9 cellular contexts compared by ENCODE assay signal in genomic region chr22:30635273-30636225, GRCh38. TPM values are rescaled to one million over a fixed set of nuclear protein-coding genes. Genes with fewer than 3 reads are reported as not detected.
A peak's percentile ranks its signal among the peaks of the same experiment; 100 is the strongest.
DNase-seq lines count a peak whose midpoint lies in the region; ATAC-seq, FAIRE-seq and TF ChIP-seq lines count a peak whose summit lies in the region.
"Had no signal": no experiment of that assay in that cellular context is flagged by ENCODE, and none has a peak within 500 bp of the region (broad histone marks: within the 10 kb centered on the region; RNA-seq: fewer than 3 reads in every experiment).

SLC35E4 (plus strand) TSS chr22:30635781; CDS start chr22:30636451, 670 bp downstream.

- peaks cover 10% of the 10 kb centered on the region for H3K4me1 ChIP-seq in HepG2 (ENCODE audit: insufficient read depth, low read length)

- no CpG with 5 or more reads among the region's 75 CpGs for WGBS in HepG2 (ENCODE audit: low lambda C conversion rate)

- no peak within 1 kb of the TSS for H2AFZ ChIP-seq in HepG2 (ENCODE audit: low read length)

- H3K27ac ChIP-seq in HepG2 (ENCODE audit: extremely low read length, insufficient read depth, low read length): no peak within 1 kb of the TSS

- H3K27me3 ChIP-seq in HepG2 (ENCODE audit: control insufficient read depth in 1 of 2, insufficient read depth in 2 of 2, low read length in 2 of 2): peaks cover 0 to 4% of the 10 kb centered on the region in 2 experiments; a peak in 3 of 5 replicates

- TF ChIP-seq EP300 in HepG2 (IDR thresholded peaks at IDR 0.05; ENCODE audit: low read depth in 2 of 2, low read length in 2 of 2) (no peak), HepG2 (CRISPR knock-in tag; IDR thresholded peaks at IDR 0.05; ENCODE audit: borderline replicate concordance) (no peak)

- in situ Hi-C loops in HepG2 (cut with HindIII; ENCODE audit: extremely low pct_ligation_motif_present, low pct_unique_long_range_greater_than_20kb): no loop called here

- H3K4me1 Mint-ChIP-seq in activated CD4-positive, alpha-beta T cell treated with anti-CD3 and anti-CD28 coated beads, Interleukin-2, amount 10 ng/mL, durations not matched to agents 7 days and 5 days: peaks cover 27% of the 10 kb centered on the region

- BruUV-seq in HepG2 (replicated peaks; lab: Mats Ljungman, UMichigan): no TSS peak

- peak within 1 kb of the TSS; percentile 82 for H3K4me2 ChIP-seq in HepG2 (ENCODE audit: low read depth, low read length)

- CTCF ChIA-PET in activated CD4-positive, alpha-beta T cell treated with anti-CD3 and anti-CD28 coated beads, Interleukin-2, amount 10 ng/mL, durations not matched to agents 7 days and 5 days (lab: Charles Lee): interaction anchor here (0.6 to 5.4 kb wide), 17 partner anchors 10 to 547 kb away, joined by 3 to 61 read pairs (median 4); partner anchors contain the start of gene DUSP18
- CTCF ChIA-PET in HepG2 (lab: Yijun Ruan, JAX; ENCODE audit: low intra/inter-chr PET ratio, low total read pairs): interaction anchor here (3.4 kb wide), 1 partner anchor 120 kb away, joined by 61 read pairs; no protein-coding TSS in a partner anchor

- ATAC-seq in GM19043 (IDR thresholded peaks at IDR 0.05; ENCODE audit: low read depth, unreplicated experiment) (peak; percentile 52), HG03354 (IDR thresholded peaks at IDR 0.05; ENCODE audit: poor library complexity, severe bottlenecking, unreplicated experiment) (peak; percentile 66), HepG2 (peak; percentile 79)

- TF ChIP-seq RAD21 in HepG2 (CRISPR knock-in tag; IDR thresholded peaks at IDR 0.05): no peak

- H3K4me3 ChIP-seq in HepG2 (replicated peaks in 1 of 3; ENCODE audit: insufficient read depth in 1 of 3, low read depth in 2 of 3, low read length in 3 of 3): peak within 1 kb of the TSS; percentile 46 to 75 (median 57); a peak in 5 of 6 replicates

- FAIRE-seq in HepG2 (lab: Jason Lieb, UNC): no peak
- FAIRE-seq: colon had no signal

- DNase-seq in AML-193 (lab: John Stamatoyannopoulos, UW) (peak; percentile 52 to 55), NCI-H524 (lab: John Stamatoyannopoulos, UW) (peak; percentile 92 to 95), dedifferentiated amniotic fluid mesenchymal stem cell (ENCODE audit: extremely low spot score) (peak; percentile 75), HepG2 (ENCODE audit: low spot score) (peak; percentile 13)
- peak; percentile 94 for DNase-seq in activated CD4-positive, alpha-beta T cell treated with anti-CD3 and anti-CD28 coated beads, Interleukin-2, amount 10 ng/mL, durations not matched to agents 7 days and 5 days
- DNase-seq in stimulated activated CD4-positive, alpha-beta T cell treated with anti-CD3 and anti-CD28 coated beads, Interleukin-2, amount 100 ng/mL, for 48 hours: peak; percentile 96 to 99

- H3K9me3 Mint-ChIP-seq in activated CD4-positive, alpha-beta T cell treated with anti-CD3 and anti-CD28 coated beads, Interleukin-2, amount 10 ng/mL, durations not matched to agents 7 days and 5 days: peaks cover 3% of the 10 kb centered on the region

- POLR2A ChIA-PET in activated CD4-positive, alpha-beta T cell treated with anti-CD3 and anti-CD28 coated beads, Interleukin-2, amount 10 ng/mL, durations not matched to agents 7 days and 5 days (lab: Charles Lee): no interaction called here
- POLR2A ChIA-PET in HepG2 (lab: Yijun Ruan, JAX): interaction anchor here (0.6 to 1.3 kb wide), 3 partner anchors 29 to 120 kb away, joined by 3 to 8 read pairs (median 5); partner anchors contain the start of gene TCN2

- peak within 1 kb of the TSS; percentile 76 for H3K4me3 Mint-ChIP-seq in activated CD4-positive, alpha-beta T cell treated with anti-CD3 and anti-CD28 coated beads, Interleukin-2, amount 10 ng/mL, durations not matched to agents 7 days and 5 days

- TF ChIP-seq POLR2A in HepG2 (IDR thresholded peaks at IDR 0.05; ENCODE audit: insufficient read depth in 1 of 2, low read depth in 2 of 2, low read length in 2 of 2): no peak

- H4K20me1 ChIP-seq in HepG2 (ENCODE audit: insufficient read depth, low read length): no peaks in the 10 kb centered on the region

- intact Hi-C loops in HepG2 (cut with micrococcal nuclease; ENCODE audit: unreplicated experiment): no loop called here

- no peaks in the 10 kb centered on the region for H3K27me3 Mint-ChIP-seq in activated CD4-positive, alpha-beta T cell treated with anti-CD3 and anti-CD28 coated beads, Interleukin-2, amount 10 ng/mL, durations not matched to agents 7 days and 5 days

- 0 out of 2 replicates have a peak, but pooled peaks have one; percentile 26 for TF ChIP-seq CTCF in HepG2 (CRISPR knock-in tag; IDR thresholded peaks at IDR 0.05)

- H3K9ac ChIP-seq in HepG2 (ENCODE audit: insufficient read depth, low read depth, low read length): peak within 1 kb of the TSS; percentile 36; the same call in 1 of the 2 replicates

- no peaks in the 10 kb centered on the region for H3K9me3 ChIP-seq in HepG2 (ENCODE audit: low read length)

- peaks cover 9% of the 10 kb centered on the region for H3K36me3 Mint-ChIP-seq in activated CD4-positive, alpha-beta T cell treated with anti-CD3 and anti-CD28 coated beads, Interleukin-2, amount 10 ng/mL, durations not matched to agents 7 days and 5 days (ENCODE audit: low read depth)

- H3K36me3 ChIP-seq in HepG2 (replicated peaks in 1 of 2; ENCODE audit: control insufficient read depth in 1 of 2, insufficient read depth in 2 of 2, low read length in 2 of 2): no peaks in the 10 kb centered on the region

- peak within 1 kb of the TSS; percentile 82 for H3K27ac Mint-ChIP-seq in activated CD4-positive, alpha-beta T cell treated with anti-CD3 and anti-CD28 coated beads, Interleukin-2, amount 10 ng/mL, durations not matched to agents 7 days and 5 days

- no peaks in the 10 kb centered on the region for H3K79me2 ChIP-seq in HepG2 (ENCODE audit: insufficient read depth, low read length)

TF ChIP-seq in HepG2, 621 proteins besides CTCF, POLR2A, EP300 and RAD21 (continues in another document):
- TF ChIP-seq FOXJ3 (CRISPR knock-in tag; IDR thresholded peaks at IDR 0.05; ENCODE audit: borderline replicate concordance) (no peak), E2F5 (CRISPR knock-in tag; conservative IDR thresholded peaks at IDR 0.05) (0 out of 2 replicates have a peak, but pooled peaks have one; percentile 10), EEA1 (CRISPR knock-in tag; IDR thresholded peaks at IDR 0.05; ENCODE audit: borderline replicate concordance) (no peak), ZNF616 (CRISPR knock-in tag; IDR thresholded peaks at IDR 0.05; ENCODE audit: low read depth) (no peak), GABPB1 (CRISPR knock-in tag; IDR thresholded peaks at IDR 0.05) (peak; percentile 39; the same call in 1 of the 2 replicates), ZNF839 (CRISPR knock-in tag; IDR thresholded peaks at IDR 0.05; ENCODE audit: borderline replicate concordance) (0 out of 2 replicates have a peak, but pooled peaks have one; percentile 13), KDM5B (CRISPR knock-in tag; IDR thresholded peaks at IDR 0.05; ENCODE audit: borderline replicate concordance) (peak; percentile 24; the same call in 1 of the 2 replicates)

RNA-seq across cellular contexts. Expression of gene SLC35E4, which starts in this region (rescaled TPM):
- 1 to 10 TPM; 1.8 to 2.5 TPM for total RNA-seq in activated CD4-positive, alpha-beta T cell treated with anti-CD3 and anti-CD28 coated beads, Interleukin-2, amount 10 ng/mL, durations not matched to agents 7 days and 5 days
- total RNA-seq in HepG2 (2016; rRNA removed; fragmentation: Illumina TruSeq; extraction: Trizol): 0.15 TPM in 1 of 2 replicates, not detected in the other
- total RNA-seq in HepG2 (2016; cell fraction: cytosol; rRNA removed; fragmentation: Illumina TruSeq; extraction: Trizol; ENCODE audit: low read depth): 0.09 TPM in 1 of 2 replicates, not detected in the other
- total RNA-seq in HepG2 (2016; cell fraction: insoluble cytoplasmic fraction; rRNA removed; fragmentation: Illumina TruSeq; extraction: Trizol): 0.13 TPM in 1 of 2 replicates, not detected in the other
- 0.14 TPM in 1 of 2 replicates, not detected in the other for total RNA-seq in HepG2 (2016; cell fraction: membrane; rRNA removed; fragmentation: Illumina TruSeq; extraction: Trizol)
- total RNA-seq in HepG2 (2016; cell fraction: nucleus; rRNA removed; fragmentation: Illumina TruSeq; extraction: Trizol): 0.12 and 0.16 TPM in 2 replicates
- polyA plus RNA-seq in HepG2 (2011; rRNA removed): 0.07 and 0.13 TPM in 2 replicates
- 0.09 and 0.17 TPM in 2 replicates for polyA plus RNA-seq in HepG2 (2011; cell fraction: cytosol; rRNA removed)
- polyA plus RNA-seq in HepG2 (2011; cell fraction: nucleus; rRNA removed): 0.10 TPM in 1 of 2 replicates, not detected in the other
- polyA plus RNA-seq in HepG2 (2012): 0.07 and 0.08 TPM in 2 replicates
- not detected in 2 replicates for polyA plus RNA-seq in HepG2 (2016; cell fraction: cytosol; fragmentation: Illumina TruSeq; extraction: Trizol; ENCODE audit: low read depth)
- polyA plus RNA-seq in HepG2 (2016; cell fraction: insoluble cytoplasmic fraction; fragmentation: Illumina TruSeq; extraction: Trizol; ENCODE audit: low read depth): 0.09 TPM in 1 of 2 replicates, not detected in the other
- 0.06 TPM in 1 of 2 replicates, not detected in the other for polyA plus RNA-seq in HepG2 (2016; cell fraction: membrane; fragmentation: Illumina TruSeq; extraction: Trizol; ENCODE audit: low read depth)
- polyA plus RNA-seq in HepG2 (2016; cell fraction: nucleus; fragmentation: Illumina TruSeq; extraction: Trizol; ENCODE audit: insufficient read depth, low read depth): 0.33 TPM in 1 of 2 replicates, not detected in the other
- 0.12 and 3.3 TPM in 2 replicates for polyA minus RNA-seq in HepG2 (2011; rRNA and poly(A)+ RNA removed; ENCODE audit: low replicate concordance)
- polyA minus RNA-seq in HepG2 (2011; cell fraction: cytosol; rRNA and poly(A)+ RNA removed): 0.18 TPM in 1 of 2 replicates, not detected in the other
- polyA minus RNA-seq in HepG2 (2011; cell fraction: nucleus; rRNA and poly(A)+ RNA removed): not detected in 2 replicates

Comparison
In these comparisons a context has a peak if more than half of its experiments do, and no peak if none do; other contexts are left out.
1. DNase-seq: peak in every context shown above with its lines; median percentile 98 in stimulated activated CD4-positive, alpha-beta T cell treated with anti-CD3 and anti-CD28 coated beads, Interleukin-2, amount 100 ng/mL, for 48 hours; 94 in activated CD4-positive, alpha-beta T cell treated with anti-CD3 and anti-CD28 coated beads, Interleukin-2, amount 10 ng/mL, durations not matched to agents 7 days and 5 days; 94 in NCI-H524; 75 in dedifferentiated amniotic fluid mesenchymal stem cell; 54 in AML-193; 13 in HepG2.